In genomic region chr1:212858461-212859265, GRCh38 we compare ENCODE assay signal across 9 cellular contexts. TPM values are rescaled to one million over a fixed set of nuclear protein-coding genes. Genes with fewer than 3 reads are reported as not detected.
DNase-seq lines count a peak whose midpoint lies in the region; ATAC-seq and TF ChIP-seq lines count a peak whose summit lies in the region.
"Had no signal": no experiment of that assay in that cellular context is flagged by ENCODE, and none has a peak within 500 bp of the region (broad histone marks: within the 10 kb centered on the region; RNA-seq: fewer than 3 reads in every experiment).

No MANE protein-coding gene starts in this region.

- H3K4me3 ChIP-seq in Karpas-422 (ENCODE audit: low read length) (peak overlapping the region; percentile 82), WI38 (ENCODE audit: low read depth, low read length) (peak overlapping the region; percentile 80), endodermal cell (ENCODE audit: low read length) (peak overlapping the region; percentile 91), suprapubic skin (peak overlapping the region; percentile 91)

- H3K9me2 ChIP-seq in Karpas-422 (replicated peaks; ENCODE audit: insufficient read depth, low read length), result no peaks in the 10 kb centered on the region

- H3K4me2 ChIP-seq in Karpas-422 (ENCODE audit: low read depth, low read length, poor library complexity, severe bottlenecking), result peak overlapping the region; percentile 92

- H3K27ac ChIP-seq in Karpas-422 (ENCODE audit: low read length) (peak overlapping the region; percentile 67), endodermal cell (ENCODE audit: low read depth, low read length) (peak overlapping the region; percentile 76), suprapubic skin (peak overlapping the region; percentile 74)

- H3K9ac ChIP-seq in Karpas-422 (ENCODE audit: low read length), result peak overlapping the region; percentile 85
- H3K9ac ChIP-seq in endodermal cell (ENCODE audit: extremely low read depth, low read length, poor library complexity, severe bottlenecking), result peak overlapping the region; percentile 77

- no peaks in the 10 kb centered on the region for H3K27me3 ChIP-seq in Karpas-422 (ENCODE audit: low read length)
- H3K27me3 ChIP-seq in endodermal cell (ENCODE audit: control insufficient read depth, insufficient read depth, low read length, poor library complexity, severe bottlenecking), result no peaks in the 10 kb centered on the region
- no peaks in the 10 kb centered on the region for H3K27me3 ChIP-seq in suprapubic skin

- no peak for TF ChIP-seq CTCF in WI38 (IDR thresholded peaks at IDR 0.05; ENCODE audit: low read depth, low read length)
- no peak for TF ChIP-seq CTCF in endodermal cell (conservative IDR thresholded peaks at IDR 0.05)
- no peak for TF ChIP-seq CTCF in mesothelial cell of epicardium (IDR thresholded peaks at IDR 0.05; ENCODE audit: unreplicated experiment)
- TF ChIP-seq CTCF in suprapubic skin (IDR thresholded peaks at IDR 0.05), result no peak

- H3K36me3 ChIP-seq in Karpas-422 (ENCODE audit: insufficient read depth, low read length) (peaks cover 21% of the 10 kb centered on the region), endodermal cell (ENCODE audit: control insufficient read depth, insufficient read depth, low read length) (peaks cover 41% of the 10 kb centered on the region), suprapubic skin (peaks cover 1% of the 10 kb centered on the region)

- H3K4me3 Mint-ChIP-seq in endodermal cell (no peak overlapping the region), mesothelial cell of epicardium (no peak overlapping the region)

- H3K9me3 ChIP-seq in Karpas-422 (ENCODE audit: low read length) (no peaks in the 10 kb centered on the region), endodermal cell (ENCODE audit: control insufficient read depth, low read length) (peaks cover 10% of the 10 kb centered on the region), suprapubic skin (no peaks in the 10 kb centered on the region)

- H3K9me3 Mint-ChIP-seq in endodermal cell, result no peaks in the 10 kb centered on the region
- no peaks in the 10 kb centered on the region for H3K9me3 Mint-ChIP-seq in mesothelial cell of epicardium

- peaks cover 42% of the 10 kb centered on the region for H3K4me1 ChIP-seq in Karpas-422 (ENCODE audit: low read length)
- no peaks in the 10 kb centered on the region for H3K4me1 ChIP-seq in endodermal cell (ENCODE audit: control insufficient read depth, insufficient read depth, low read length)
- peaks cover 28% of the 10 kb centered on the region for H3K4me1 ChIP-seq in suprapubic skin

- WGBS in endodermal cell (ENCODE audit: insufficient coverage in 1 of 2, insufficient read length in 1 of 2), 2 experiments, result 1% methylated on average over 52 to 54 of the region's 54 CpGs
- WGBS in suprapubic skin, result 17% methylated on average over 24 of the region's 54 CpGs

- H3K36me3 Mint-ChIP-seq in endodermal cell (ENCODE audit: low read depth) (peaks cover 7% of the 10 kb centered on the region), mesothelial cell of epicardium (peaks cover 5% of the 10 kb centered on the region)

- H3K4me1 Mint-ChIP-seq in endodermal cell, result peaks cover 8% of the 10 kb centered on the region
- H3K4me1 Mint-ChIP-seq in mesothelial cell of epicardium, result peaks cover 12% of the 10 kb centered on the region

- TF ChIP-seq EP300 in suprapubic skin (IDR thresholded peaks at IDR 0.05), result no peak

- ATAC-seq in GM21825 (IDR thresholded peaks at IDR 0.05; ENCODE audit: unreplicated experiment), result peak; percentile 16

- DNase-seq in NCI-H2107 treated with DMSO at 0.1 percent for 48 hours (lab: John Stamatoyannopoulos, UW; ENCODE audit: unreplicated experiment) (peak; percentile 26), NCI-H2107 (lab: John Stamatoyannopoulos, UW) (no peak), Karpas-422 (peak; percentile 63), endodermal cell (peak; percentile 73), mesothelial cell of epicardium (ENCODE audit: low spot score in 2 of 2, unreplicated experiment in 2 of 2) (no peak), suprapubic skin (ENCODE audit: low spot score in 2 of 2) (peak in 1 of 2 donors; percentile 65)

- no peak for TF ChIP-seq POLR2A in suprapubic skin (IDR thresholded peaks at IDR 0.05)

- H3K79me2 ChIP-seq in Karpas-422 (ENCODE audit: low read length), result peaks cover 66% of the 10 kb centered on the region

- H3K27ac Mint-ChIP-seq in endodermal cell, result peak overlapping the region; percentile 99
- H3K27ac Mint-ChIP-seq in mesothelial cell of epicardium, result peak overlapping the region; percentile 99

- H2AFZ ChIP-seq in Karpas-422 (ENCODE audit: low read length), result peak overlapping the region; percentile 96

- H3K27me3 Mint-ChIP-seq in endodermal cell (ENCODE audit: insufficient read depth), result no peaks in the 10 kb centered on the region
- no peaks in the 10 kb centered on the region for H3K27me3 Mint-ChIP-seq in mesothelial cell of epicardium (ENCODE audit: low read depth)

- peaks cover 4% of the 10 kb centered on the region; the same call in 1 of the 2 replicates for H4K20me1 ChIP-seq in Karpas-422 (ENCODE audit: insufficient read depth, low read depth, low read length)

RNA-seq across cellular contexts. Expression of gene FLVCR1, which starts 0.6 kb away (rescaled TPM):
- total RNA-seq in Karpas-422 (2014; rRNA removed; shearing (Covaris generic); ENCODE audit: low replicate concordance), result 13.0 and 32.8 TPM in 2 replicates
- total RNA-seq in endodermal cell (10 to 100 TPM; 47.3 to 49.2 TPM), mesothelial cell of epicardium (19.8 to 23.1 TPM (median 21.2 TPM) in 3 replicates), suprapubic skin (1 to 10 TPM; 4.3 to 8.5 (median 6.3) TPM)
- 28.6 TPM for polyA plus RNA-seq in endodermal cell (2013, experiment 1 of 2)
- polyA plus RNA-seq in endodermal cell (2013, experiment 2 of 2), result 27.8 TPM

RNA-seq across cellular contexts. Expression of gene SPATA45, which starts 11.2 kb away (rescaled TPM):
- total RNA-seq in Karpas-422 (2014; rRNA removed; shearing (Covaris generic); ENCODE audit: low replicate concordance), result not detected in 2 replicates
- total RNA-seq in endodermal cell, result not detected
- not detected for polyA plus RNA-seq in endodermal cell (2013, experiment 1 of 2)
- not detected for polyA plus RNA-seq in endodermal cell (2013, experiment 2 of 2)
- 0.65 to 0.78 TPM in 2 of 3 replicates, not detected in the other for total RNA-seq in mesothelial cell of epicardium
- total RNA-seq in suprapubic skin, result not detected
- total RNA-seq: pulmonary artery endothelial cell had no signal

Comparison
In these comparisons a context has a peak if more than half of its experiments do, and no peak if none do; other contexts are left out.
1. DNase-seq: peak in NCI-H2107 treated with DMSO at 0.1 percent for 48 hours (single experiment), Karpas-422 (single experiment) and endodermal cell (single experiment); none in NCI-H2107 (single experiment) and mesothelial cell of epicardium (0 of 2).
2. Peak in every context shown above with its lines, with median percentiles within 50 percentile points of each other: H3K27ac ChIP-seq and H3K4me3 ChIP-seq.